Comparison of ENCODE assay signal across 32 cellular contexts in the genomic region with DNA sequence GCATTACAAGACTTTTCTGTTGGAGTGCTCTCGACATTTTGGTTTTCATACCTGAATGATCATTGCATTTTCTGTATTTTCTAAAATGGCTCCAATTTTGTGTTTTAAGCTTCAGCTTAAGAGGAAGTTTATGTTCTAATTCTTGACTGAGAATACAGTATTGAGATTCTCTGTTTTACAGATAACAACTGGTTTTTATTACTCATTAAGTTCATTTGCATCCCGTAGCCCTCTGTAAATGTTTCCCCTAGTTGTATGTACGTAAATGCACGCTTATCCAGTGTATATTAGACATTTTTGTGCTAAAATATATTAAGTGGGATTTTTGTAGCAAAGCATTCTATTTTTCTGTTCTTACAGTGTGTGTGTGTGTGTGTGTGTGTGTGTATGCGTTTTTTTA.
"Had no signal": no experiment of that assay in that cellular context is flagged by ENCODE, and none has a peak within 500 bp of the region (broad histone marks: within the 10 kb centered on the region; RNA-seq: fewer than 3 reads in every experiment).

No MANE protein-coding gene starts in this region.

- H3K27ac ChIP-seq: brain microvascular endothelial cell, PC-9, RWPE1, WERI-Rb-1 had no signal

- H3K27me3 Mint-ChIP-seq: activated CD8-positive, alpha-beta memory T cell treated with anti-CD3 and anti-CD28 coated beads, Interleukin-2, amount 10 ng/mL, durations not matched to agents 7 days and 5 days; activated naive CD4-positive, alpha-beta T cell treated with anti-CD3 and anti-CD28 coated beads, Interleukin-2, amount 10 ng/mL, durations not matched to agents 7 days and 5 days had no signal

- H3K27me3 ChIP-seq: brain microvascular endothelial cell had no signal

- DNase-seq: activated CD4-positive, alpha-beta T cell treated with anti-CD3 and anti-CD28 coated beads for 48 hours; activated CD4-positive, alpha-beta T cell treated with anti-CD3 and anti-CD28 coated beads, Interleukin-2, amount 50 U/mL, for 4 hours; activated CD8-positive, alpha-beta memory T cell treated with anti-CD3 and anti-CD28 coated beads for 24 hours; activated CD8-positive, alpha-beta memory T cell treated with anti-CD3 and anti-CD28 coated beads, Interleukin-2, amount 10 ng/mL, durations not matched to agents 7 days and 5 days; activated CD8-positive, alpha-beta memory T cell treated with anti-CD3 and anti-CD28 coated beads, Interleukin-2, amount 50 U/mL, for 48 hours; activated gamma-delta T cell treated with Interleukin-2 at 50 U/mL for 16 hours; activated naive CD4-positive, alpha-beta T cell treated with anti-CD3 and anti-CD28 coated beads, Interleukin-2, amount 10 ng/mL, durations not matched to agents 7 days and 5 days; activated T-cell treated with anti-CD3 and anti-CD28 coated beads, Interleukin-2, amount 50 U/mL, for 1 hour; anterior cingulate cortex; brain microvascular endothelial cell; central memory CD4-positive, alpha-beta T cell; NCI-H1092 treated with DMSO at 0.1 percent for 48 hours; NCI-H1417; NCI-H146; NCI-H187; NCI-H2029 treated with DMSO at 0.1 percent for 48 hours; NCI-H2107; NCI-H2171; NCI-H510A; NCI-H526; NCI-H748 treated with DMSO at 0.1 percent for 48 hours; NK-92 treated with Interleukin-12 subunit alpha and Interleukin-12 subunit beta, amount 100 ng/mL, for 24 hours; PC-9; SIG-M5; SW 1271; T-helper 1 cell; T-helper 2 cell; T-helper 9 cell; WERI-Rb-1 had no signal

- H3K9me3 Mint-ChIP-seq: activated naive CD4-positive, alpha-beta T cell treated with anti-CD3 and anti-CD28 coated beads, Interleukin-2, amount 10 ng/mL, durations not matched to agents 7 days and 5 days had no signal

- H3K4me3 ChIP-seq: K562, PC-9 had no signal

- H3K4me3 Mint-ChIP-seq: activated CD8-positive, alpha-beta memory T cell treated with anti-CD3 and anti-CD28 coated beads, Interleukin-2, amount 10 ng/mL, durations not matched to agents 7 days and 5 days; activated naive CD4-positive, alpha-beta T cell treated with anti-CD3 and anti-CD28 coated beads, Interleukin-2, amount 10 ng/mL, durations not matched to agents 7 days and 5 days had no signal

- H3K27ac Mint-ChIP-seq: activated CD8-positive, alpha-beta memory T cell treated with anti-CD3 and anti-CD28 coated beads, Interleukin-2, amount 10 ng/mL, durations not matched to agents 7 days and 5 days; activated naive CD4-positive, alpha-beta T cell treated with anti-CD3 and anti-CD28 coated beads, Interleukin-2, amount 10 ng/mL, durations not matched to agents 7 days and 5 days had no signal

- ATAC-seq: activated CD8-positive, alpha-beta memory T cell treated with anti-CD3 and anti-CD28 coated beads, Interleukin-2, amount 10 ng/mL, durations not matched to agents 7 days and 5 days; Right ventricle myocardium inferior had no signal
